Comparison of ENCODE assay signal across 2 cellular contexts in the genomic region with DNA sequence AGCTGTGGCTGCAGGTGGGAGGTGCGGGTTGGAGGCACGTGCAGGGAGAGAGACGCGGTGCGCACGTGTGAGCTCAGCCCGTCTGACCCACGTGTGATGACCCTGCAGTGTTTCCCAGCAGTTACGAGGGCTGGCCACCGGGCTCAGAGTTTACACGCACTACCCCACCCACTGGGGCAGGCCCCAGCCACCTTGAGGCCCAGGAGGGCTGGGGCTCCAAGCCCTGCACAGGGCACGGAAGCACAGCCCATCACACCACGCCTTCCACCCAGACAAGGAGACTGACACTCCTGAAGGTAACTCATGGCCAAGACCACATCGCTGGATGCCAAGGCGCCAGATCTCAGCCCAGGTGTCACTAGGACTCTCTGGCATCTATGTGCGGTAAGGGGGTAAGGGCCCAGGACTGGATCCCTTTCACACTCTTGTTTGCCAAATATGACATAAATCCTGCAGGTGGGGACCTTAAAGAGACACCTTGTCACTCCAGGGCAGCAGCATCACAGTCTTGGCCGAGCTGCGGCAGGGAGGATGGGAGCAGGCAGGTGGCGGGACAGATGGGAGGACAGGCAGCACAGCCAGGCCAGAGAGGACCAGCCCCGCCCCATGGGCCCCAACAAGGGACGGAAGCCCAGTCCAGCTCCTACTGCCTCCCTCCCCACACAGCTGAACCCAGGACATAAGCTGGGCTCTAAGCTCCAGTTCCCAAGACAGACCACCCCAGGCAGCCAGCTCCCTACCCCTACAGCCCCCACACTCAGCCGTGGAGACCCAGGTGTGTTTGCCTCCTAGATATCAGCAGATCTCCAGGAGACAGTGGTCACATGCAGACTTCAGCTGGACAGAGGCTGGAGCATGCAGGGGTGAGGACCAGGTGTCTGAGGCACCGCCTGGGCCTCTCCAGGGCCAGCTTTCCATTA.
TF ChIP-seq lines count a peak whose summit lies in the region.

No MANE protein-coding gene starts in this region.

TF ChIP-seq in IMR-90, 13 proteins besides CTCF, POLR2A, EP300 and RAD21:
- TF ChIP-seq FOS (IDR thresholded peaks at IDR 0.05; ENCODE audit: low read depth, low read length) (no peak), CHD1 (IDR thresholded peaks at IDR 0.05; ENCODE audit: low read depth, low read length) (no peak), MAFK (IDR thresholded peaks at IDR 0.05; ENCODE audit: low read depth, low read length) (no peak), NFE2L2 (IDR thresholded peaks at IDR 0.05; ENCODE audit: low read depth, low read length) (no peak), RFX5 (IDR thresholded peaks at IDR 0.05; ENCODE audit: low read depth, low read length) (no peak), SMC3 (IDR thresholded peaks at IDR 0.05; ENCODE audit: low read depth, low read length) (no peak), CEBPB (IDR thresholded peaks at IDR 0.05; ENCODE audit: low read depth, low read length) (no peak), BHLHE40 (IDR thresholded peaks at IDR 0.05; ENCODE audit: low read depth, low read length) (no peak)
- TF ChIP-seq, protein P1, sequence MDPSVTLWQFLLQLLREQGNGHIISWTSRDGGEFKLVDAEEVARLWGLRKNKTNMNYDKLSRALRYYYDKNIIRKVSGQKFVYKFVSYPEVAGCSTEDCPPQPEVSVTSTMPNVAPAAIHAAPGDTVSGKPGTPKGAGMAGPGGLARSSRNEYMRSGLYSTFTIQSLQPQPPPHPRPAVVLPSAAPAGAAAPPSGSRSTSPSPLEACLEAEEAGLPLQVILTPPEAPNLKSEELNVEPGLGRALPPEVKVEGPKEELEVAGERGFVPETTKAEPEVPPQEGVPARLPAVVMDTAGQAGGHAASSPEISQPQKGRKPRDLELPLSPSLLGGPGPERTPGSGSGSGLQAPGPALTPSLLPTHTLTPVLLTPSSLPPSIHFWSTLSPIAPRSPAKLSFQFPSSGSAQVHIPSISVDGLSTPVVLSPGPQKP (IDR thresholded peaks at IDR 0.05; ENCODE audit: borderline replicate concordance, low read depth, low read length) = no peak
TF ChIP-seq in IMR-90: peak in this region for 0.

TF ChIP-seq in H1, 55 proteins besides CTCF, POLR2A, EP300 and RAD21:
- no peak for TF ChIP-seq TCF12 (IDR thresholded peaks at IDR 0.05; ENCODE audit: low read depth, low read length)
- no peak for TF ChIP-seq HDAC2 (IDR thresholded peaks at IDR 0.05; ENCODE audit: borderline replicate concordance in 1 of 2, low read depth in 2 of 2, low read length in 2 of 2)
